In genomic region chr4:22434895-22435294, GRCh38 we compare ENCODE assay signal across 8 cellular contexts.
DNase-seq lines count a peak whose midpoint lies in the region; ATAC-seq, FAIRE-seq and TF ChIP-seq lines count a peak whose summit lies in the region.
"Had no signal": no experiment of that assay in that cellular context is flagged by ENCODE, and none has a peak within 500 bp of the region (broad histone marks: within the 10 kb centered on the region; RNA-seq: fewer than 3 reads in every experiment).

No MANE protein-coding gene starts in this region.

- H3K4me1 ChIP-seq in Karpas-422 (ENCODE audit: low read length) = no peaks in the 10 kb centered on the region
- peaks cover 26% of the 10 kb centered on the region for H3K4me1 ChIP-seq in HepG2 (ENCODE audit: insufficient read depth, low read length)
- H3K4me1 ChIP-seq: parathyroid adenoma had no signal

- H3K79me2 ChIP-seq in Karpas-422 (ENCODE audit: low read length) (no peaks in the 10 kb centered on the region), HepG2 (ENCODE audit: insufficient read depth, low read length) (no peaks in the 10 kb centered on the region)
- H3K79me2 ChIP-seq: parathyroid adenoma had no signal

- H3K4me2 ChIP-seq in Karpas-422 (ENCODE audit: low read depth, low read length, poor library complexity, severe bottlenecking) (no peak overlapping the region), HepG2 (ENCODE audit: low read depth, low read length) (no peak overlapping the region)

- H3K36me3 ChIP-seq in Karpas-422 (ENCODE audit: insufficient read depth, low read length) (no peaks in the 10 kb centered on the region), HepG2 (replicated peaks in 1 of 2; ENCODE audit: control insufficient read depth in 1 of 2, insufficient read depth in 2 of 2, low read length in 2 of 2) (peaks cover 2 to 31% of the 10 kb centered on the region in 2 experiments)

- peak; percentile 99 for ATAC-seq in HepG2

- no peak overlapping the region for H3K27ac ChIP-seq in Karpas-422 (ENCODE audit: low read length)
- no peak overlapping the region for H3K27ac ChIP-seq in HepG2 (ENCODE audit: extremely low read length, insufficient read depth, low read length)
- H3K27ac ChIP-seq: parathyroid adenoma had no signal

- H3K27me3 ChIP-seq in Karpas-422 (ENCODE audit: low read length) (no peaks in the 10 kb centered on the region), HepG2 (ENCODE audit: control insufficient read depth in 1 of 2, insufficient read depth in 2 of 2, low read length in 2 of 2) (no peaks in the 10 kb centered on the region)

- DNase-seq in Karpas-422 = peak; percentile 75
- peak; percentile 72 for DNase-seq in cardiac fibroblast (ENCODE audit: low read depth in 2 of 2)
- peak; percentile 59 for DNase-seq in HepG2 (ENCODE audit: low spot score)
- no peak for DNase-seq in NCI-H1930 (lab: John Stamatoyannopoulos, UW)
- DNase-seq in NK-92 treated with Interleukin-12 subunit alpha and Interleukin-12 subunit beta, amount 100 ng/mL, for 24 hours (lab: John Stamatoyannopoulos, UW) = no peak
- DNase-seq in activated T-cell treated with anti-CD3 and anti-CD28 coated beads, Interleukin-2, amount 50 U/mL, for 48 hours = no peak

- peak; percentile 83 for FAIRE-seq in HepG2 (lab: Jason Lieb, UNC)

- TF ChIP-seq RAD21 in HepG2 (CRISPR knock-in tag; IDR thresholded peaks at IDR 0.05) = peak; percentile 37; the same call in 1 of the 2 replicates

- H3K9ac ChIP-seq in Karpas-422 (ENCODE audit: low read length) = no peak overlapping the region
- no peak overlapping the region for H3K9ac ChIP-seq in HepG2 (ENCODE audit: insufficient read depth, low read depth, low read length)
- H3K9ac ChIP-seq: parathyroid adenoma had no signal

- H3K4me3 ChIP-seq in Karpas-422 (ENCODE audit: low read length) = no peak overlapping the region
- H3K4me3 ChIP-seq in cardiac fibroblast (replicated peaks in 1 of 2; ENCODE audit: low read depth in 2 of 2, low read length in 2 of 2) = no peak overlapping the region
- no peak overlapping the region for H3K4me3 ChIP-seq in HepG2 (replicated peaks in 1 of 3; ENCODE audit: insufficient read depth in 1 of 3, low read depth in 2 of 3, low read length in 3 of 3)

- peak; percentile 37 for TF ChIP-seq CTCF in GM12873 (IDR thresholded peaks at IDR 0.05; ENCODE audit: insufficient read depth, low read depth, low read length, missing control alignments)
- peak; percentile 56 for TF ChIP-seq CTCF in cardiac fibroblast (IDR thresholded peaks at IDR 0.05; ENCODE audit: low read depth, low read length)
- TF ChIP-seq CTCF in HepG2 (CRISPR knock-in tag; IDR thresholded peaks at IDR 0.05) = peak; percentile 73

- no peak for TF ChIP-seq POLR2A in HepG2 (IDR thresholded peaks at IDR 0.05; ENCODE audit: insufficient read depth in 1 of 2, low read depth in 2 of 2, low read length in 2 of 2)

- no TSS peak for BruUV-seq in HepG2 (replicated peaks; lab: Mats Ljungman, UMichigan)

- POLR2A ChIA-PET in HepG2 (lab: Yijun Ruan, JAX) = interaction anchor here (1.0 to 1.4 kb wide), 2 partner anchors 80 to 81 kb away, joined by 3 to 4 read pairs; no protein-coding TSS in a partner anchor

- intact Hi-C loops in HepG2 (cut with micrococcal nuclease; ENCODE audit: unreplicated experiment) = loop anchor here (1.0 kb wide), 1 partner anchor 172 kb away; no protein-coding TSS in a partner anchor

- H3K9me2 ChIP-seq in Karpas-422 (replicated peaks; ENCODE audit: insufficient read depth, low read length) = no peaks in the 10 kb centered on the region

- no peak overlapping the region for H2AFZ ChIP-seq in Karpas-422 (ENCODE audit: low read length)
- no peak overlapping the region for H2AFZ ChIP-seq in HepG2 (ENCODE audit: low read length)
- H2AFZ ChIP-seq: parathyroid adenoma had no signal

- 37% methylated on average over 6 of the region's 6 CpGs for WGBS in HepG2 (ENCODE audit: low lambda C conversion rate)

- TF ChIP-seq EP300 in HepG2 (IDR thresholded peaks at IDR 0.05; ENCODE audit: low read depth in 2 of 2, low read length in 2 of 2) (no peak), HepG2 (CRISPR knock-in tag; IDR thresholded peaks at IDR 0.05; ENCODE audit: borderline replicate concordance) (no peak)

- CTCF ChIA-PET in HepG2 (lab: Yijun Ruan, JAX; ENCODE audit: low intra/inter-chr PET ratio, low total read pairs) = no interaction called here

- H3K9me3 ChIP-seq in Karpas-422 (ENCODE audit: low read length) (no peaks in the 10 kb centered on the region), HepG2 (ENCODE audit: low read length) (no peaks in the 10 kb centered on the region)

- H4K20me1 ChIP-seq in Karpas-422 (ENCODE audit: insufficient read depth, low read depth, low read length) (no peaks in the 10 kb centered on the region), HepG2 (ENCODE audit: insufficient read depth, low read length) (no peaks in the 10 kb centered on the region; the same call in 1 of the 2 replicates)

- in situ Hi-C loops in HepG2 (cut with HindIII; ENCODE audit: extremely low pct_ligation_motif_present, low pct_unique_long_range_greater_than_20kb) = no loop called here

TF ChIP-seq in HepG2, 621 proteins besides CTCF, POLR2A, EP300 and RAD21:
- TF ChIP-seq GLI4 (CRISPR knock-in tag; IDR thresholded peaks at IDR 0.05; ENCODE audit: borderline replicate concordance) = no peak
- no peak for TF ChIP-seq MAFG (CRISPR knock-in tag; IDR thresholded peaks at IDR 0.05)
- no peak for TF ChIP-seq GABPB1 (CRISPR knock-in tag; IDR thresholded peaks at IDR 0.05)
- no peak for TF ChIP-seq PBX2 (CRISPR knock-in tag; IDR thresholded peaks at IDR 0.05)
- TF ChIP-seq ONECUT2 (CRISPR knock-in tag; IDR thresholded peaks at IDR 0.05) = no peak
- no peak for TF ChIP-seq ZNF235 (CRISPR knock-in tag; IDR thresholded peaks at IDR 0.05; ENCODE audit: borderline replicate concordance)
- TF ChIP-seq HNRNPLL (IDR thresholded peaks at IDR 0.05; ENCODE audit: low read depth, low read length, poor library complexity, severe bottlenecking) = no peak
- TF ChIP-seq SAP130 (CRISPR knock-in tag; IDR thresholded peaks at IDR 0.05; ENCODE audit: low read depth) = 0 out of 2 replicates have a peak, but pooled peaks have one; percentile 7
- 0 out of 2 replicates have a peak, but pooled peaks have one; percentile 22 for TF ChIP-seq ZNF331 (CRISPR knock-in tag; IDR thresholded peaks at IDR 0.05)
- TF ChIP-seq SMC3 (IDR thresholded peaks at IDR 0.05; ENCODE audit: low read length) = peak; percentile 52; the same call in 1 of the 2 replicates
- TF ChIP-seq ASH2L (IDR thresholded peaks at IDR 0.05; ENCODE audit: insufficient read length, low read depth, low read length) = no peak
- TF ChIP-seq STAG1 (CRISPR knock-in tag; IDR thresholded peaks at IDR 0.05) = peak; percentile 55
- TF ChIP-seq HOXD1 (CRISPR knock-in tag; IDR thresholded peaks at IDR 0.05) = no peak
- no peak for TF ChIP-seq ZUFSP (CRISPR knock-in tag; IDR thresholded peaks at IDR 0.05; ENCODE audit: borderline replicate concordance)
- 0 out of 4 replicates have a peak, but pooled peaks of 1 of the 2 experiments have one; percentile 50 for TF ChIP-seq HMGXB4 (CRISPR knock-in tag; IDR thresholded peaks at IDR 0.05; ENCODE audit: borderline replicate concordance in 1 of 2, low read depth in 1 of 2)
- no peak for TF ChIP-seq ZNF776 (CRISPR knock-in tag; IDR thresholded peaks at IDR 0.05)
- no peak for TF ChIP-seq ZBTB21 (CRISPR knock-in tag; IDR thresholded peaks at IDR 0.05)

Comparison
In these comparisons a context has a peak if more than half of its experiments do, and no peak if none do; other contexts are left out.
1. DNase-seq: peak in Karpas-422 (single experiment), cardiac fibroblast (2 of 2) and HepG2 (single experiment); none in NCI-H1930 (0 of 2), NK-92 treated with Interleukin-12 subunit alpha and Interleukin-12 subunit beta, amount 100 ng/mL, for 24 hours (single experiment) and activated T-cell treated with anti-CD3 and anti-CD28 coated beads, Interleukin-2, amount 50 U/mL, for 48 hours (0 of 2).
2. Peak in every context shown above with its lines, with median percentiles within 50 percentile points of each other: CTCF ChIP-seq.